1 cellular context compared by ENCODE assay signal in the genomic region with DNA sequence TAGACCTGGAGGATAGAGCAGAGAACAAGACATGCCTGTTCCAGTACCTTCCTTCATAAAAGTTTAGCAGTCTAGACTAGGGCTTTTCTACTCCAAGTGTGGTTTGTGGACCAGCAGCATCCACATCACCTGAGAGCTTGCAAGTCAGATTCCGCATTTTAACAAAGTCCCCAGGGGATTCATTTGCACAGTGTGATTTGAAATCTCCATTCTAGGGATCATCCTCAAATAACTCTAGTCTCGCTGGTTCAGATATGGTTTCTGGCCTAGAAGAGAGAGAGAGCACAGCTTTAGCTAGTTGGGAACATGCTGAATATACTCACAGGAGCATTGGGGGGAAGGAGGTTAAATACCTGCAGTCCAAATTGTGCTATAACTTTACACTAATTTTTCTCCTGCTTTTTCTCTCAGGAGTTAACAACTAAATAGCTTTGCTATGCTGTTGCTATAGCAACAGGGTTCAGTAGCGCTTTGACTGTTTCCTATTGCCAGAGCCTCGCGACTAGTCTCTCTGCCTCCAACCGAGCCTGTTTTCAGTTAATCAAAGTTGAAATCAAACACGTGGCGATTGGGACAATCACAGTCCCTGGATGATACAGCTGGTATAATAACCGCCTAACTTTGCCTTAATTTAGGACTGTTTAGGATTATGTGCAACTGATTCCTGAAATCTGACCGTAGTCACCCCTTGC.
TF ChIP-seq lines count a peak whose summit lies in the region.

No MANE protein-coding gene starts in this region.

TF ChIP-seq in SK-N-SH, 30 proteins besides CTCF, POLR2A, EP300 and RAD21 (continued from another document):
- TF ChIP-seq RFX5 (IDR thresholded peaks at IDR 0.05; ENCODE audit: low read length) (peak; percentile 62; the same call in 1 of the 2 replicates), NRF1 (IDR thresholded peaks at IDR 0.05; ENCODE audit: low read depth, low read length) (no peak), NFIC (IDR thresholded peaks at IDR 0.05; ENCODE audit: borderline replicate concordance) (no peak)
- TF ChIP-seq, protein P1, sequence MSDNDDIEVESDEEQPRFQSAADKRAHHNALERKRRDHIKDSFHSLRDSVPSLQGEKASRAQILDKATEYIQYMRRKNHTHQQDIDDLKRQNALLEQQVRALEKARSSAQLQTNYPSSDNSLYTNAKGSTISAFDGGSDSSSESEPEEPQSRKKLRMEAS (IDR thresholded peaks at IDR 0.05; ENCODE audit: low read depth): no peak
TF ChIP-seq in SK-N-SH: peak in this region for 3.
